Comparison of ENCODE assay signal across 10 cellular contexts in genomic region chr5:38780950-38781349, GRCh38.
DNase-seq lines count a peak whose midpoint lies in the region; ATAC-seq and TF ChIP-seq lines count a peak whose summit lies in the region.
"Had no signal": no experiment of that assay in that cellular context is flagged by ENCODE, and none has a peak within 500 bp of the region (broad histone marks: within the 10 kb centered on the region; RNA-seq: fewer than 3 reads in every experiment).

No MANE protein-coding gene starts in this region.

- H3K27ac ChIP-seq in SJSA1 (no peak overlapping the region), gastrocnemius medialis (no peak overlapping the region)

- H3K4me3 ChIP-seq in HFF-Myc (replicated peaks; ENCODE audit: low read depth, low read length) (no peak overlapping the region), SJSA1 (no peak overlapping the region), gastrocnemius medialis (no peak overlapping the region)

- H3K27me3 ChIP-seq in SJSA1 (replicated peaks) = no peaks in the 10 kb centered on the region
- no peaks in the 10 kb centered on the region for H3K27me3 ChIP-seq in gastrocnemius medialis

- H3K36me3 ChIP-seq in SJSA1 (no peaks in the 10 kb centered on the region), gastrocnemius medialis (no peaks in the 10 kb centered on the region)

- no peak for TF ChIP-seq POLR2A in gastrocnemius medialis (IDR thresholded peaks at IDR 0.05)

- H3K4me1 ChIP-seq in SJSA1 (replicated peaks) = peaks cover 36% of the 10 kb centered on the region
- H3K4me1 ChIP-seq in gastrocnemius medialis = peaks cover 0 to 20% of the 10 kb centered on the region in 2 donors

- ATAC-seq in gastrocnemius medialis = peak; percentile 39 to 62
- ATAC-seq in esophagus mucosa = no peak
- ATAC-seq in HG03469 (IDR thresholded peaks at IDR 0.05; ENCODE audit: unreplicated experiment) = no peak

- DNase-seq in HFF-Myc (ENCODE audit: extremely low read depth, low read depth) (peak; percentile 82), SJSA1 (ENCODE audit: low read depth in 1 of 2, low spot score in 2 of 2) (peak; percentile 59 to 77), glomerular endothelial cell (ENCODE audit: extremely low read depth, low read depth, low spot score) (peak; percentile 31), gastrocnemius medialis (peak; percentile 55 to 60), ecto neural progenitor cell (ENCODE audit: low spot score) (no peak)
- no peak for DNase-seq in activated CD4-positive, alpha-beta T cell treated with anti-CD3 and anti-CD28 coated beads, Interleukin-2, amount 50 U/mL, for 4 hours
- DNase-seq: activated CD4-positive, alpha-beta T cell treated with anti-CD3 and anti-CD28 coated beads, Interleukin-2, amount 10 ng/mL, durations not matched to agents 24 days and 14 days; KG1 had no signal

- H3K9me3 ChIP-seq in SJSA1 (replicated peaks) = no peaks in the 10 kb centered on the region
- no peaks in the 10 kb centered on the region for H3K9me3 ChIP-seq in gastrocnemius medialis

- intact Hi-C loops in gastrocnemius medialis (cut with DNase I; ENCODE audit: low total_unique reads) = no loop called here

- TF ChIP-seq CTCF in HFF-Myc (IDR thresholded peaks at IDR 0.05; ENCODE audit: low read depth, low read length, missing control alignments) (peak; percentile 47), gastrocnemius medialis (IDR thresholded peaks at IDR 0.05 in 4 of 5, conservative IDR thresholded peaks at IDR 0.05 in 1 of 5) (peak in 2 of 5 experiments; percentile 32 to 34)

- in situ Hi-C loops in gastrocnemius medialis (cut with MboI; ENCODE audit: low sequenced_read_pairs in 4 of 4) = no loop called here

Comparison
In these comparisons a context has a peak if more than half of its experiments do, and no peak if none do; other contexts are left out.
1. DNase-seq: peak in HFF-Myc (single experiment), SJSA1 (2 of 2), glomerular endothelial cell (single experiment) and gastrocnemius medialis (2 of 2); none in activated CD4-positive, alpha-beta T cell treated with anti-CD3 and anti-CD28 coated beads, Interleukin-2, amount 50 U/mL, for 4 hours (0 of 2) and ecto neural progenitor cell (single experiment).
2. ATAC-seq: peak in gastrocnemius medialis (2 of 2); none in esophagus mucosa (single experiment) and HG03469 (single experiment).